Comparison of ENCODE assay signal across 8 cellular contexts in genomic region chr1:228488107-228488817, GRCh38. TPM values are rescaled to one million over a fixed set of nuclear protein-coding genes. Genes with fewer than 3 reads are reported as not detected.
DNase-seq lines count a peak whose midpoint lies in the region; ATAC-seq, FAIRE-seq and TF ChIP-seq lines count a peak whose summit lies in the region.

No MANE protein-coding gene starts in this region.

- peak overlapping the region; percentile 95 for H3K9ac ChIP-seq in neuronal stem cell (ENCODE audit: low read depth, low read length, poor library complexity)

- no peak overlapping the region for H3K23ac ChIP-seq in neuronal stem cell (ENCODE audit: low read depth, low read length, poor library complexity)

- TF ChIP-seq POLR2A in NB4 (IDR thresholded peaks at IDR 0.05; ENCODE audit: extremely low read depth, insufficient read length) (no peak), H54 (IDR thresholded peaks at IDR 0.05; ENCODE audit: low read depth, low read length) (no peak)

- peak overlapping the region; percentile 91 for H3K4me2 ChIP-seq in neuronal stem cell (ENCODE audit: insufficient read depth, low read length, poor library complexity, severe bottlenecking)

- peak overlapping the region; percentile 11 for H3K18ac ChIP-seq in neuronal stem cell (ENCODE audit: low read length)

- TF ChIP-seq CTCF in GM12864 (IDR thresholded peaks at IDR 0.05; ENCODE audit: low read depth, low read length, missing control alignments) (no peak), NB4 (IDR thresholded peaks at IDR 0.05; ENCODE audit: low read depth, low read length) (no peak), foreskin keratinocyte (conservative IDR thresholded peaks at IDR 0.05) (no peak)

- H2BK12ac ChIP-seq in neuronal stem cell (ENCODE audit: low read length): no peak overlapping the region

- peak overlapping the region; percentile 97 for H3K14ac ChIP-seq in neuronal stem cell (ENCODE audit: low read length)

- peak overlapping the region; percentile 74 for H2AK5ac ChIP-seq in neuronal stem cell (ENCODE audit: low read depth, low read length)

- H2BK5ac ChIP-seq in neuronal stem cell (ENCODE audit: low read length): no peak overlapping the region

- no peaks in the 10 kb centered on the region for H3K9me3 ChIP-seq in ectodermal cell (ENCODE audit: control insufficient read depth, low read length)
- no peaks in the 10 kb centered on the region for H3K9me3 ChIP-seq in neuronal stem cell (replicated peaks in 1 of 2; ENCODE audit: control insufficient read depth in 2 of 2, insufficient read depth in 1 of 2, low read depth in 1 of 2, low read length in 2 of 2)

- H2BK15ac ChIP-seq in neuronal stem cell (ENCODE audit: low read length): no peak overlapping the region

- H3K4ac ChIP-seq in neuronal stem cell (ENCODE audit: low read length): peak overlapping the region; percentile 37

- no peak for FAIRE-seq in H54 (lab: Jason Lieb, UNC)

- H3K27me3 ChIP-seq in ectodermal cell (ENCODE audit: control insufficient read depth, insufficient read depth, low read length, poor library complexity, severe bottlenecking) (no peaks in the 10 kb centered on the region), neuronal stem cell (ENCODE audit: control insufficient read depth in 3 of 3, insufficient read depth in 3 of 3, low read depth in 1 of 3, low read length in 3 of 3) (no peaks in the 10 kb centered on the region), foreskin keratinocyte (no peaks in the 10 kb centered on the region)

- H3K4me3 ChIP-seq in GM12864 (ENCODE audit: low read depth, low read length) (peak overlapping the region; percentile 94), NB4 (ENCODE audit: low read depth, low read length) (peak overlapping the region; percentile 55), ectodermal cell (ENCODE audit: insufficient read depth, low read depth, low read length) (peak overlapping the region; percentile 100), neuronal stem cell (ENCODE audit: low read length in 2 of 2) (peak overlapping the region; percentile 95 to 98)

- H3K4me1 ChIP-seq in ectodermal cell (ENCODE audit: control insufficient read depth, insufficient read depth, low read length) (peaks cover 5% of the 10 kb centered on the region), neuronal stem cell (ENCODE audit: control insufficient read depth in 2 of 2, insufficient read depth in 1 of 2, low read depth in 1 of 2, low read length in 2 of 2) (peaks cover 5 to 8% of the 10 kb centered on the region in 2 donors), foreskin keratinocyte (no peaks in the 10 kb centered on the region)

- H3K36me3 ChIP-seq in ectodermal cell (ENCODE audit: control insufficient read depth, insufficient read depth, low read length) (peaks cover 8% of the 10 kb centered on the region), neuronal stem cell (replicated peaks in 1 of 2; ENCODE audit: control insufficient read depth in 2 of 2, insufficient read depth in 2 of 2, low read length in 2 of 2) (peaks cover 17 to 42% of the 10 kb centered on the region in 2 donors)

- no peak overlapping the region for H4K91ac ChIP-seq in neuronal stem cell (ENCODE audit: low read depth, low read length, poor library complexity)

- DNase-seq in GM12864 (ENCODE audit: low read depth) (no peak), NB4 (ENCODE audit: low read depth) (no peak), neuronal stem cell (ENCODE audit: low spot score) (no peak), NCI-H146 (lab: John Stamatoyannopoulos, UW) (no peak), foreskin keratinocyte (no peak), H54 (ENCODE audit: insufficient read length, low spot score) (no peak)

- peaks cover 6% of the 10 kb centered on the region for H3K79me1 ChIP-seq in neuronal stem cell (ENCODE audit: low read depth, low read length)

- no peak overlapping the region for H3K27ac ChIP-seq in ectodermal cell (ENCODE audit: insufficient read depth, low read depth, low read length, poor library complexity, severe bottlenecking)
- H3K27ac ChIP-seq in neuronal stem cell (replicated peaks; ENCODE audit: low read length): no peak overlapping the region
- no peak overlapping the region for H3K27ac ChIP-seq in foreskin keratinocyte

- H2AFZ ChIP-seq in neuronal stem cell (ENCODE audit: low read length): peak overlapping the region; percentile 98

- WGBS in ectodermal cell, 2 experiments: 57 to 59% methylated on average over 18 of the region's 18 CpGs
- WGBS in neuronal stem cell (ENCODE audit: extremely low coverage in 2 of 2, insufficient read length in 2 of 2, insufficient replicate concordance in 1 of 2), 2 donors: no CpG with 5 or more reads among the region's 18 CpGs

- ATAC-seq in GM21576 (IDR thresholded peaks at IDR 0.05; ENCODE audit: unreplicated experiment) (no peak), foreskin keratinocyte (no peak)

- H4K8ac ChIP-seq in neuronal stem cell (ENCODE audit: low read depth, low read length): no peak overlapping the region

- H2BK120ac ChIP-seq in neuronal stem cell (ENCODE audit: low read depth, low read length): no peak overlapping the region

RNA-seq across cellular contexts. Expression of gene RNF187, which starts 1.1 kb away (rescaled TPM):
- 60.0 TPM for polyA plus RNA-seq in ectodermal cell (2013, experiment 1 of 4)
- 58.8 TPM for polyA plus RNA-seq in ectodermal cell (2013, experiment 2 of 4)
- polyA plus RNA-seq in ectodermal cell (2013, experiment 3 of 4): 46.3 TPM
- 43.4 TPM for polyA plus RNA-seq in ectodermal cell (2013, experiment 4 of 4)
- polyA plus RNA-seq in neuronal stem cell (2013, experiment 1 of 2): 35.9 TPM
- polyA plus RNA-seq in neuronal stem cell (2013, experiment 2 of 2): 35.7 TPM
- total RNA-seq in foreskin keratinocyte: 51.9 and 56.8 TPM in 2 replicates
- 55.1 and 60.3 TPM in 2 replicates for polyA plus RNA-seq in foreskin keratinocyte
